In the genomic region with DNA sequence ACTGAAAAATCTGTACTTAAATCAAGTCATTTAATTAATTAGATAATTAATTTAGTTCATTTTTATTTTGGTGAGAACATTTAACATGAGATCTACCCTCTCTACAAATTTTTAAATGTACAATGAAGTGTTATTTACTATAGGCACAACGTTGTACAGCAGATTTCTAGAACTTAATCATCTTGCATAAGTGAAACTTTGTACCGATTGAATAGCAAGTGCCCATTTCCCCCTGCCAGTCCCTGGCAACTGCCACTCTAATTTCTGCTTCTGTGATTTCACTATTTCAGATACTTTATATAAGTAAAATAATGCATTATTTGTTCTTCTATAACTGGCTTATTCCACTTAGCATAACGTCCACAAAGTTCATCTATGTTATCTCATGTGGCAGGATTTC, we compare ENCODE assay signal across 11 cellular contexts. TPM values are rescaled to one million over a fixed set of nuclear protein-coding genes. Genes with fewer than 3 reads are reported as not detected.
"Had no signal": no experiment of that assay in that cellular context is flagged by ENCODE, and none has a peak within 500 bp of the region (broad histone marks: within the 10 kb centered on the region; RNA-seq: fewer than 3 reads in every experiment).

No MANE protein-coding gene starts in this region.

- H3K4me3 Mint-ChIP-seq: GM23338, H9, HFFc6 had no signal

- H3K9me3 ChIP-seq: HAP-1 had no signal

- H3K4me1 Mint-ChIP-seq: GM23338, H9 had no signal

- H3K27ac Mint-ChIP-seq: GM23338, H9, HFFc6 had no signal

- H3K9me3 Mint-ChIP-seq: GM23338, HFFc6 had no signal

- DNase-seq: GM23248, GOT3, H7, H9, HCEC 1CT, HFFc6 had no signal

- H3K27ac ChIP-seq: GM23248 had no signal

- H3K4me1 ChIP-seq: HAP-1 had no signal

- ATAC-seq: GM23338, HCT116 had no signal

- H3K4me3 ChIP-seq: GM23248, GM23338, HAP-1 had no signal

- FAIRE-seq: H1, H54 had no signal

- H3K36me3 ChIP-seq: HAP-1 had no signal

RNA-seq across cellular contexts. Expression of a gene that starts 50.1 kb away (rescaled TPM):
- total RNA-seq: GM23248 had no signal
- polyA plus RNA-seq: GM23248 had no signal
